9 cellular contexts compared by ENCODE assay signal in genomic region chr15:88701561-88702095, GRCh38.
DNase-seq lines count a peak whose midpoint lies in the region; ATAC-seq and TF ChIP-seq lines count a peak whose summit lies in the region.
"Had no signal": no experiment of that assay in that cellular context is flagged by ENCODE, and none has a peak within 500 bp of the region (broad histone marks: within the 10 kb centered on the region; RNA-seq: fewer than 3 reads in every experiment).

No MANE protein-coding gene starts in this region.

- no peaks in the 10 kb centered on the region for H4K20me1 ChIP-seq in KMS-11 (ENCODE audit: insufficient read depth)

- no peak overlapping the region for H3K9ac ChIP-seq in KMS-11

- H3K27ac ChIP-seq in KMS-11 (no peak overlapping the region), brain microvascular endothelial cell (no peak overlapping the region), upper lobe of right lung (no peak overlapping the region)
- H3K27ac ChIP-seq: epithelial cell of prostate had no signal

- no peaks in the 10 kb centered on the region for H3K4me1 ChIP-seq in KMS-11 (ENCODE audit: low read depth, poor library complexity, severe bottlenecking)
- peaks cover 5% of the 10 kb centered on the region for H3K4me1 ChIP-seq in upper lobe of right lung

- no peaks in the 10 kb centered on the region for H3K9me3 ChIP-seq in upper lobe of right lung

- in situ Hi-C loops in brain microvascular endothelial cell (cut with HindIII; ENCODE audit: low pct_ligation_motif_present, low sequenced_read_pairs): no loop called here

- no peak overlapping the region for H2AFZ ChIP-seq in KMS-11 (ENCODE audit: low read depth)

- H3K36me3 ChIP-seq in KMS-11 (ENCODE audit: insufficient read depth) (no peaks in the 10 kb centered on the region), brain microvascular endothelial cell (replicated peaks) (no peaks in the 10 kb centered on the region), upper lobe of right lung (no peaks in the 10 kb centered on the region)

- intact Hi-C loops in upper lobe of right lung (cut with DNase I): no loop called here

- TF ChIP-seq CTCF in KMS-11 (conservative IDR thresholded peaks at IDR 0.05; ENCODE audit: low read depth, low read length) (peak; percentile 70), brain microvascular endothelial cell (IDR thresholded peaks at IDR 0.05; ENCODE audit: low read depth, low read length, missing control alignments) (peak; percentile 46), upper lobe of right lung (IDR thresholded peaks at IDR 0.05) (peak; percentile 18)

- H3K4me3 ChIP-seq in KMS-11 (IDR thresholded peaks at IDR 0.05; ENCODE audit: insufficient read depth, low read depth, low read length) (no peak overlapping the region), brain microvascular endothelial cell (ENCODE audit: low read depth, low read length) (no peak overlapping the region), upper lobe of right lung (no peak overlapping the region)

- no peaks in the 10 kb centered on the region for H3K27me3 ChIP-seq in KMS-11 (ENCODE audit: insufficient read depth, low read depth)
- H3K27me3 ChIP-seq in brain microvascular endothelial cell (replicated peaks): peaks cover 4% of the 10 kb centered on the region
- H3K27me3 ChIP-seq in upper lobe of right lung: peaks cover 6% of the 10 kb centered on the region

- H3K79me2 ChIP-seq in KMS-11 (ENCODE audit: insufficient read depth, low read depth): no peaks in the 10 kb centered on the region

- ATAC-seq in upper lobe of right lung: peak; percentile 36
- no peak for ATAC-seq in HG03342 (IDR thresholded peaks at IDR 0.05; ENCODE audit: unreplicated experiment)

- H3K4me2 ChIP-seq in KMS-11: no peak overlapping the region

- DNase-seq in stimulated activated CD4-positive, alpha-beta T cell treated with anti-CD3 and anti-CD28 coated beads, Interleukin-4, amount 100 ng/mL, for 1 hour: peak; percentile 13
- no peak for DNase-seq in stimulated activated CD4-positive, alpha-beta T cell treated with anti-CD3 and anti-CD28 coated beads, Interleukin-1b, Interleukin-23, amount 100 ng/mL, for 48 hours
- DNase-seq in brain microvascular endothelial cell (no peak), upper lobe of right lung (no peak), HK-2 (ENCODE audit: unreplicated experiment) (no peak), Ammon's horn (ENCODE audit: low spot score) (no peak)

Comparison
In these comparisons a context has a peak if more than half of its experiments do, and no peak if none do; other contexts are left out.
1. CTCF ChIP-seq: peak in every context shown above with its lines; median percentile 70 in KMS-11; 46 in brain microvascular endothelial cell; 18 in upper lobe of right lung.